In genomic region chr9:124450931-124451661, GRCh38 we compare ENCODE assay signal across 21 cellular contexts. TPM values are rescaled to one million over a fixed set of nuclear protein-coding genes. Genes with fewer than 3 reads are reported as not detected.
DNase-seq lines count a peak whose midpoint lies in the region; ATAC-seq, FAIRE-seq and TF ChIP-seq lines count a peak whose summit lies in the region.
"Had no signal": no experiment of that assay in that cellular context is flagged by ENCODE, and none has a peak within 500 bp of the region (broad histone marks: within the 10 kb centered on the region; RNA-seq: fewer than 3 reads in every experiment).

No MANE protein-coding gene starts in this region.

- TF ChIP-seq CTCF in K562 (IDR thresholded peaks at IDR 0.05 in 2 of 3, conservative IDR thresholded peaks at IDR 0.05 in 1 of 3; ENCODE audit: insufficient read depth in 2 of 3, low read depth in 1 of 3, low read length in 3 of 3), result no peak
- TF ChIP-seq CTCF in PC-3 (conservative IDR thresholded peaks at IDR 0.05; ENCODE audit: low read depth, low read length), result no peak

- POLR2A ChIA-PET in K562 (lab: Yijun Ruan, JAX) (interaction anchor here (0.6 to 1.4 kb wide), 4 partner anchors 14 to 1268 kb away, joined by 3 read pairs; no protein-coding TSS in a partner anchor), PC-3 (lab: Charles Lee; ENCODE audit: unreplicated experiment) (no interaction called here)

- no peaks in the 10 kb centered on the region for H3K36me3 ChIP-seq in K562 (ENCODE audit: control insufficient read depth, insufficient read depth, low read length)
- H3K36me3 ChIP-seq in aorta (ENCODE audit: control insufficient read depth in 1 of 2, insufficient read depth in 2 of 2, low read length in 1 of 2), result no peaks in the 10 kb centered on the region
- H3K36me3 ChIP-seq in PC-3 (ENCODE audit: low read depth, low read length), result no peaks in the 10 kb centered on the region
- H3K36me3 ChIP-seq: gastroesophageal sphincter, Peyer's patch had no signal

- no peak for FAIRE-seq in K562 (lab: Jason Lieb, UNC)

- H3K4me2 ChIP-seq in K562 (ENCODE audit: insufficient read depth, low read length), result 0 out of 2 replicates have a peak overlapping the region, but pooled peaks have one; percentile 63
- H3K4me2 ChIP-seq in PC-3 (ENCODE audit: low read length), result no peak overlapping the region

- H3K4me1 ChIP-seq in K562 (replicated peaks in 1 of 2; ENCODE audit: control insufficient read depth in 2 of 2, insufficient read depth in 2 of 2, low read length in 2 of 2) (peaks cover 8 to 38% of the 10 kb centered on the region in 2 experiments), aorta (ENCODE audit: control insufficient read depth in 1 of 2, insufficient read depth in 2 of 2, low read length in 2 of 2) (no peaks in the 10 kb centered on the region), PC-3 (ENCODE audit: insufficient read depth, low read length) (no peaks in the 10 kb centered on the region)

- no peak overlapping the region for H3K4me3 ChIP-seq in K562
- H3K4me3 ChIP-seq in aorta (ENCODE audit: low read length in 2 of 2), result no peak overlapping the region
- H3K4me3 ChIP-seq in PC-3 (ENCODE audit: low read length), result no peak overlapping the region
- H3K4me3 ChIP-seq: Peyer's patch, skin epidermis had no signal

- H3K79me2 ChIP-seq in K562 (ENCODE audit: control insufficient read depth, insufficient read depth, low read length) (no peaks in the 10 kb centered on the region), PC-3 (ENCODE audit: low read length) (no peaks in the 10 kb centered on the region)

- H2AFZ ChIP-seq in K562 (ENCODE audit: low read depth, low read length), result peak overlapping the region; percentile 77; the same call in 1 of the 2 replicates
- H2AFZ ChIP-seq in PC-3 (ENCODE audit: low read length), result no peak overlapping the region

- H4K20me1 ChIP-seq in K562 (replicated peaks; ENCODE audit: control insufficient read depth, insufficient read depth, low read length), result peaks cover 28% of the 10 kb centered on the region
- H4K20me1 ChIP-seq in PC-3 (ENCODE audit: low read length), result no peaks in the 10 kb centered on the region

- H3K9ac ChIP-seq in K562 (ENCODE audit: insufficient read depth in 1 of 2, low read depth in 2 of 2, low read length in 2 of 2) (peak overlapping the region in 1 of 2 experiments; percentile 84; a peak in 2 of 4 replicates), PC-3 (ENCODE audit: low read length) (no peak overlapping the region)

- ATAC-seq in Right ventricle myocardium superior (ENCODE audit: poor library complexity), result no peak
- ATAC-seq in K562, result no peak
- peak; percentile 16 for ATAC-seq in left lobe of liver
- no peak for ATAC-seq in aorta (ENCODE audit: low FRiP score)
- ATAC-seq in PC-3, result no peak
- ATAC-seq: activated CD8-positive, alpha-beta T cell treated with anti-CD3 and anti-CD28 coated beads, Interleukin-2, amount 10 ng/mL, durations not matched to agents 7 days and 5 days; gastroesophageal sphincter; stimulated activated memory B cell treated with anti-CD40 and anti-IgM and Interleukin-4, amounts not matched to agents 10 μg/mL and 1 μg/mL and 100 μg/mL, for 72 hours had no signal

- TF ChIP-seq EP300 in K562 (IDR thresholded peaks at IDR 0.05; ENCODE audit: low read length), result no peak

- TF ChIP-seq RAD21 in K562 (CRISPR knock-in tag; conservative IDR thresholded peaks at IDR 0.05 in 1 of 2, IDR thresholded peaks at IDR 0.05 in 1 of 2), result no peak

- H3K27me3 ChIP-seq in K562 (ENCODE audit: control insufficient read depth in 2 of 2, insufficient read depth in 2 of 2, low read length in 2 of 2) (peaks cover 5 to 24% of the 10 kb centered on the region in 2 experiments; a peak in 3 of 5 replicates), aorta (ENCODE audit: control insufficient read depth in 1 of 2, insufficient read depth in 2 of 2, low read length in 1 of 2) (no peaks in the 10 kb centered on the region), PC-3 (ENCODE audit: low read length) (no peaks in the 10 kb centered on the region)

- DNase-seq in cardiac septum (ENCODE audit: low spot score) (peak; percentile 51), Right ventricle myocardium superior (no peak), K562 (ENCODE audit: extremely low read depth in 1 of 4, low spot score in 3 of 4) (no peak), left lobe of liver (ENCODE audit: low spot score) (no peak), aorta (peak; percentile 26 to 51), PC-3 (no peak), ACHN (no peak)
- DNase-seq in stimulated activated CD4-positive, alpha-beta T cell treated with anti-CD3 and anti-CD28 coated beads, Interleukin-12 subunit alpha, Interleukin-12 subunit beta, amount 100 ng/mL, for 4 hours, result no peak
- DNase-seq: activated CD8-positive, alpha-beta T cell treated with anti-CD3 and anti-CD28 coated beads, Interleukin-2, amount 10 ng/mL, durations not matched to agents 7 days and 5 days; amniotic stem cell; GF-D8; NCI-H1436 treated with DMSO at 0.1 percent for 48 hours; occipital lobe; Peyer's patch had no signal

- no peaks in the 10 kb centered on the region for H3K9me2 ChIP-seq in PC-3 (replicated peaks; ENCODE audit: low read length)

- no peaks in the 10 kb centered on the region for H3F3A ChIP-seq in PC-3 (ENCODE audit: low read length, unreplicated experiment)

- 28% methylated on average over 18 of the region's 19 CpGs for WGBS in K562 (ENCODE audit: insufficient coverage, low coverage, missing lambda C conversion rate)
- 36 to 40% methylated on average over 19 of the region's 19 CpGs for WGBS in aorta, 2 donors

- H3K9me1 ChIP-seq in K562 (ENCODE audit: control insufficient read depth, insufficient read depth, low read length), result no peaks in the 10 kb centered on the region

- H3K27ac ChIP-seq in K562 (ENCODE audit: extremely low read depth, low read depth, low read length), result no peak overlapping the region
- no peak overlapping the region for H3K27ac ChIP-seq in aorta (ENCODE audit: low read depth in 1 of 2, low read length in 2 of 2)
- no peak overlapping the region for H3K27ac ChIP-seq in PC-3 (ENCODE audit: low read length)
- H3K27ac ChIP-seq: gastroesophageal sphincter, Peyer's patch, skin epidermis had no signal

- CTCF ChIA-PET in K562 (lab: Yijun Ruan, JAX; ENCODE audit: low intra/inter-chr PET ratio) (no interaction called here), PC-3 (lab: Charles Lee) (no interaction called here)

- H3K9me3 ChIP-seq in K562 (replicated peaks; ENCODE audit: control insufficient read depth, insufficient read depth, low read depth, low read length) (no peaks in the 10 kb centered on the region), aorta (ENCODE audit: control insufficient read depth, low read length) (no peaks in the 10 kb centered on the region), PC-3 (ENCODE audit: low read length) (no peaks in the 10 kb centered on the region)
- H3K9me3 ChIP-seq: Peyer's patch had no signal

- intact Hi-C loops in cardiac septum (cut with DNase I) (no loop called here), Right ventricle myocardium superior (cut with DNase I) (no loop called here), K562 (cut with micrococcal nuclease) (no loop called here), aorta (cut with DNase I) (no loop called here), PC-3 (cut with micrococcal nuclease) (no loop called here)

- TF ChIP-seq POLR2A in K562 (conservative IDR thresholded peaks at IDR 0.05), result no peak

- in situ Hi-C loops in K562 (cut with MboI), result no loop called here
- in situ Hi-C loops in ACHN (cut with HindIII; ENCODE audit: low pct_ligation_motif_present, low pct_unique_long_range_greater_than_20kb, low sequenced_read_pairs), result no loop called here

- BruUV-seq in K562 (replicated peaks; lab: Mats Ljungman, UMichigan), result no TSS peak
- BruUV-seq in PC-3 (replicated peaks; lab: Mats Ljungman, UMichigan), result no TSS peak

RNA-seq across cellular contexts. Expression of gene ADGRD2, which starts 0.8 kb away (rescaled TPM):
- not detected for total RNA-seq in cardiac septum
- not detected for total RNA-seq in Right ventricle myocardium superior
- not detected in 2 replicates for total RNA-seq in K562 (2011; cell fraction: chromatin; rRNA removed; ENCODE audit: low replicate concordance)
- total RNA-seq in K562 (2011; cell fraction: nucleolus; rRNA removed), result 0.17 TPM in 1 of 2 replicates, not detected in the other
- total RNA-seq in K562 (2011; cell fraction: nucleoplasm; rRNA removed), result not detected in 2 replicates
- not detected in 2 replicates for total RNA-seq in K562 (2014; rRNA removed)
- not detected in 2 replicates for total RNA-seq in K562 (2014; rRNA removed; fragmentation: Illumina TruSeq; extraction: Trizol)
- not detected in 2 replicates for total RNA-seq in K562 (2015; rRNA removed; fragmentation: Illumina TruSeq; extraction: Trizol)
- not detected in 2 replicates for total RNA-seq in K562 (2021)
- not detected in 2 replicates for polyA plus RNA-seq in K562 (2011; rRNA removed)
- polyA plus RNA-seq in K562 (2011; cell fraction: cytosol; rRNA removed), result not detected in 2 replicates
- polyA plus RNA-seq in K562 (2011; cell fraction: nucleus; rRNA removed), result 0.28 TPM in 1 of 2 replicates, not detected in the other
- not detected in 2 replicates for polyA plus RNA-seq in K562 (2012)
- polyA plus RNA-seq in K562 (2014; fragmentation: Illumina TruSeq; extraction: Trizol), result not detected in 2 replicates
- not detected for polyA plus RNA-seq in K562 (2014; fragmentation: Nextera tagmentation; extraction: Ambion mirVana)
- not detected in 2 replicates for polyA plus RNA-seq in K562 (2014; rRNA removed)
- not detected in 2 replicates for polyA minus RNA-seq in K562 (2011; rRNA and poly(A)+ RNA removed)
- polyA minus RNA-seq in K562 (2011; cell fraction: cytosol; rRNA and poly(A)+ RNA removed), result not detected in 2 replicates
- polyA minus RNA-seq in K562 (2011; cell fraction: nucleus; rRNA and poly(A)+ RNA removed), result not detected in 2 replicates
- total RNA-seq in left lobe of liver, result not detected
- total RNA-seq in aorta, result not detected
- polyA plus RNA-seq in aorta, result not detected
- not detected in 2 replicates for total RNA-seq in PC-3 (2014; rRNA removed)
- total RNA-seq: activated CD8-positive, alpha-beta T cell treated with anti-CD3 and anti-CD28 coated beads, Interleukin-2, amount 10 ng/mL, durations not matched to agents 7 days and 5 days; gastroesophageal sphincter; kidney epithelial cell; NCI-H460; occipital lobe; Peyer's patch; urinary bladder had no signal
- polyA plus RNA-seq: urinary bladder had no signal

RNA-seq across cellular contexts. Expression of gene PSMB7, which starts 35.9 kb away (rescaled TPM):
- total RNA-seq in cardiac septum (133 TPM), Right ventricle myocardium superior (172 TPM), K562 (2014; rRNA removed) (364 and 393 TPM in 2 replicates), K562 (2014; rRNA removed; fragmentation: Illumina TruSeq; extraction: Trizol) (404 and 414 TPM in 2 replicates), K562 (2015; rRNA removed; fragmentation: Illumina TruSeq; extraction: Trizol) (327 and 358 TPM in 2 replicates), K562 (2021) (321 and 326 TPM in 2 replicates), left lobe of liver (86.0 TPM), aorta (10 to 100 TPM; 75.9 to 83.5 TPM), PC-3 (2014; rRNA removed) (314 and 372 TPM in 2 replicates)
- 105 and 110 TPM in 2 replicates for total RNA-seq in K562 (2011; cell fraction: chromatin; rRNA removed; ENCODE audit: low replicate concordance)
- 103 and 112 TPM in 2 replicates for total RNA-seq in K562 (2011; cell fraction: nucleolus; rRNA removed)
- total RNA-seq in K562 (2011; cell fraction: nucleoplasm; rRNA removed), result 100 and 107 TPM in 2 replicates
- polyA plus RNA-seq in K562 (2011; rRNA removed) (544 and 662 TPM in 2 replicates), K562 (2014; fragmentation: Illumina TruSeq; extraction: Trizol) (368 and 407 TPM in 2 replicates), K562 (2014; fragmentation: Nextera tagmentation; extraction: Ambion mirVana) (100 to 1,000 TPM; 940 to 978 TPM), K562 (2014; rRNA removed) (429 and 463 TPM in 2 replicates), aorta (100 to 1,000 TPM in 1 of 2 donors, 10 to 100 TPM in 1; 96.8 to 153 TPM)
- 461 and 577 TPM in 2 replicates for polyA plus RNA-seq in K562 (2011; cell fraction: cytosol; rRNA removed)
- polyA plus RNA-seq in K562 (2011; cell fraction: nucleus; rRNA removed), result 113 and 195 TPM in 2 replicates
- 238 and 428 TPM in 2 replicates for polyA plus RNA-seq in K562 (2012)
- 408 and 504 TPM in 2 replicates for polyA minus RNA-seq in K562 (2011; rRNA and poly(A)+ RNA removed)
- polyA minus RNA-seq in K562 (2011; cell fraction: cytosol; rRNA and poly(A)+ RNA removed), result 113 and 154 TPM in 2 replicates
- polyA minus RNA-seq in K562 (2011; cell fraction: nucleus; rRNA and poly(A)+ RNA removed), result 48.2 and 82.0 TPM in 2 replicates

RNA-seq across cellular contexts. Expression of gene NR5A1, which starts 56.1 kb away (rescaled TPM):
- total RNA-seq in cardiac septum (not detected), Right ventricle myocardium superior (not detected), K562 (2014; rRNA removed) (0.32 TPM in 1 of 2 replicates, not detected in the other), K562 (2014; rRNA removed; fragmentation: Illumina TruSeq; extraction: Trizol) (not detected in 2 replicates), K562 (2015; rRNA removed; fragmentation: Illumina TruSeq; extraction: Trizol) (not detected in 2 replicates), K562 (2021) (0.20 and 0.40 TPM in 2 replicates), left lobe of liver (0.40 TPM), aorta (not detected), PC-3 (2014; rRNA removed) (not detected in 2 replicates)
- total RNA-seq in K562 (2011; cell fraction: chromatin; rRNA removed; ENCODE audit: low replicate concordance), result 0.65 TPM in 1 of 2 replicates, not detected in the other
- total RNA-seq in K562 (2011; cell fraction: nucleolus; rRNA removed), result not detected in 2 replicates
- total RNA-seq in K562 (2011; cell fraction: nucleoplasm; rRNA removed), result 0.15 TPM in 1 of 2 replicates, not detected in the other
- polyA plus RNA-seq in K562 (2011; rRNA removed) (0.11 TPM in 1 of 2 replicates, not detected in the other), K562 (2014; fragmentation: Illumina TruSeq; extraction: Trizol) (not detected in 2 replicates), K562 (2014; fragmentation: Nextera tagmentation; extraction: Ambion mirVana) (not detected), K562 (2014; rRNA removed) (not detected in 2 replicates), aorta (not detected)
- polyA plus RNA-seq in K562 (2011; cell fraction: cytosol; rRNA removed), result 0.49 TPM in 1 of 2 replicates, not detected in the other
- polyA plus RNA-seq in K562 (2011; cell fraction: nucleus; rRNA removed), result 0.26 TPM in 1 of 2 replicates, not detected in the other
- not detected in 2 replicates for polyA plus RNA-seq in K562 (2012)
- not detected in 2 replicates for polyA minus RNA-seq in K562 (2011; rRNA and poly(A)+ RNA removed)
- polyA minus RNA-seq in K562 (2011; cell fraction: cytosol; rRNA and poly(A)+ RNA removed), result not detected in 2 replicates
- polyA minus RNA-seq in K562 (2011; cell fraction: nucleus; rRNA and poly(A)+ RNA removed), result 0.27 TPM in 1 of 2 replicates, not detected in the other
- total RNA-seq: activated CD8-positive, alpha-beta T cell treated with anti-CD3 and anti-CD28 coated beads, Interleukin-2, amount 10 ng/mL, durations not matched to agents 7 days and 5 days; gastroesophageal sphincter; kidney epithelial cell; mononuclear cell; NCI-H460; urinary bladder had no signal
- polyA plus RNA-seq: urinary bladder had no signal

Comparison
In these comparisons a context has a peak if more than half of its experiments do, and no peak if none do; other contexts are left out.
1. DNase-seq: peak in cardiac septum (single experiment) and aorta (2 of 2); none in Right ventricle myocardium superior (single experiment), K562 (0 of 4), left lobe of liver (single experiment), PC-3 (single experiment), ACHN (single experiment) and stimulated activated CD4-positive, alpha-beta T cell treated with anti-CD3 and anti-CD28 coated beads, Interleukin-12 subunit alpha, Interleukin-12 subunit beta, amount 100 ng/mL, for 4 hours (single experiment).